Comparison of ENCODE assay signal across 22 cellular contexts in genomic region chr1:89896105-89896942, GRCh38.
DNase-seq lines count a peak whose midpoint lies in the region; ATAC-seq, FAIRE-seq and TF ChIP-seq lines count a peak whose summit lies in the region.
"Had no signal": no experiment of that assay in that cellular context is flagged by ENCODE, and none has a peak within 500 bp of the region (broad histone marks: within the 10 kb centered on the region; RNA-seq: fewer than 3 reads in every experiment).

No MANE protein-coding gene starts in this region.

- no peak for TF ChIP-seq CTCF in NB4 (IDR thresholded peaks at IDR 0.05; ENCODE audit: low read depth, low read length)

- no peaks in the 10 kb centered on the region for H3K27me3 Mint-ChIP-seq in dendritic cell treated with granulocyte-macrophage colony-stimulating factor and Interleukin-4, amounts not matched to agents 40 ng/mL and 50 ng/mL, for 4 days
- no peaks in the 10 kb centered on the region for H3K27me3 Mint-ChIP-seq in naive thymus-derived CD8-positive, alpha-beta T cell
- H3K27me3 Mint-ChIP-seq: activated CD4-positive, alpha-beta T cell treated with anti-CD3 and anti-CD28 coated beads, Interleukin-2, amount 10 ng/mL, durations not matched to agents 24 days and 14 days; activated naive CD4-positive, alpha-beta T cell treated with anti-CD3 and anti-CD28 coated beads, Interleukin-2, amount 50 U/mL, for 24 hours had no signal

- peaks cover 32% of the 10 kb centered on the region for H3K4me1 Mint-ChIP-seq in dendritic cell treated with granulocyte-macrophage colony-stimulating factor and Interleukin-4, amounts not matched to agents 40 ng/mL and 50 ng/mL, for 4 days (ENCODE audit: low read depth)
- peaks cover 24 to 71% (median 48%) of the 10 kb centered on the region in 4 donors for H3K4me1 Mint-ChIP-seq in naive thymus-derived CD8-positive, alpha-beta T cell

- no peak for ATAC-seq in naive thymus-derived CD8-positive, alpha-beta T cell
- ATAC-seq: body of pancreas, right cardiac atrium had no signal

- H3K4me3 ChIP-seq in NB4 (ENCODE audit: low read depth, low read length) = no peak overlapping the region
- H3K4me3 ChIP-seq: body of pancreas, HAP-1, PC-9, SJSA1 had no signal

- H3K36me3 Mint-ChIP-seq in dendritic cell treated with granulocyte-macrophage colony-stimulating factor and Interleukin-4, amounts not matched to agents 40 ng/mL and 50 ng/mL, for 4 days (ENCODE audit: low read depth) = peaks cover 37% of the 10 kb centered on the region
- peaks cover 0 to 42% (median 14%) of the 10 kb centered on the region in 3 donors for H3K36me3 Mint-ChIP-seq in naive thymus-derived CD8-positive, alpha-beta T cell

- peak; percentile 4 for DNase-seq in ELF-1 (ENCODE audit: low read depth, low spot score)
- DNase-seq in NB4 (ENCODE audit: low read depth) = peak; percentile 68
- DNase-seq in naive thymus-derived CD8-positive, alpha-beta T cell = no peak
- no peak for DNase-seq in GM12891 (ENCODE audit: insufficient read length, low spot score)
- DNase-seq in NOMO-1 (lab: John Stamatoyannopoulos, UW; ENCODE audit: unreplicated experiment in 2 of 2) = no peak
- no peak for DNase-seq in DMS 273 treated with DMSO at 0.1 percent for 48 hours (lab: John Stamatoyannopoulos, UW)
- no peak for DNase-seq in NCI-H345 (lab: John Stamatoyannopoulos, UW)
- DNase-seq: activated CD4-positive, alpha-beta T cell treated with anti-CD3 and anti-CD28 coated beads, Interleukin-2, amount 10 ng/mL, durations not matched to agents 24 days and 14 days; body of pancreas; Caco-2; foreskin fibroblast; NCI-H1105 treated with DMSO at 0.1 percent for 48 hours; NCI-H69; nucleus accumbens; PC-9; right cardiac atrium had no signal

- TF ChIP-seq POLR2A in NB4 (IDR thresholded peaks at IDR 0.05; ENCODE audit: extremely low read depth, insufficient read length) (no peak), GM12891 (IDR thresholded peaks at IDR 0.05; ENCODE audit: low read depth, low read length) (no peak)

- no peak overlapping the region for H3K4me3 Mint-ChIP-seq in dendritic cell treated with granulocyte-macrophage colony-stimulating factor and Interleukin-4, amounts not matched to agents 40 ng/mL and 50 ng/mL, for 4 days
- H3K4me3 Mint-ChIP-seq in naive thymus-derived CD8-positive, alpha-beta T cell = no peak overlapping the region
- H3K4me3 Mint-ChIP-seq: activated CD4-positive, alpha-beta T cell treated with anti-CD3 and anti-CD28 coated beads, Interleukin-2, amount 10 ng/mL, durations not matched to agents 24 days and 14 days; activated naive CD4-positive, alpha-beta T cell treated with anti-CD3 and anti-CD28 coated beads, Interleukin-2, amount 50 U/mL, for 24 hours; T-helper 2 cell treated with Interferon-gamma antibody and Interleukin-4, amounts not matched to agents 5 μg/mL and 100 μg/mL, for 36 hours had no signal

- POLR2A ChIA-PET in naive thymus-derived CD8-positive, alpha-beta T cell (lab: Charles Lee) = no interaction called here

- intact Hi-C loops in dendritic cell treated with granulocyte-macrophage colony-stimulating factor and Interleukin-4, amounts not matched to agents 40 ng/mL and 50 ng/mL, for 4 days (cut with micrococcal nuclease) = no loop called here

- no peak for FAIRE-seq in GM12891 (lab: Jason Lieb, UNC)
- FAIRE-seq: urothelium cell line had no signal

- no peaks in the 10 kb centered on the region for H3K9me3 Mint-ChIP-seq in dendritic cell treated with granulocyte-macrophage colony-stimulating factor and Interleukin-4, amounts not matched to agents 40 ng/mL and 50 ng/mL, for 4 days
- H3K9me3 Mint-ChIP-seq in naive thymus-derived CD8-positive, alpha-beta T cell = no peaks in the 10 kb centered on the region
- H3K9me3 Mint-ChIP-seq: activated CD4-positive, alpha-beta T cell treated with anti-CD3 and anti-CD28 coated beads, Interleukin-2, amount 10 ng/mL, durations not matched to agents 24 days and 14 days; activated naive CD4-positive, alpha-beta T cell treated with anti-CD3 and anti-CD28 coated beads, Interleukin-2, amount 50 U/mL, for 24 hours; T-helper 2 cell treated with Interferon-gamma antibody and Interleukin-4, amounts not matched to agents 5 μg/mL and 100 μg/mL, for 36 hours had no signal

- H3K27ac Mint-ChIP-seq in dendritic cell treated with granulocyte-macrophage colony-stimulating factor and Interleukin-4, amounts not matched to agents 40 ng/mL and 50 ng/mL, for 4 days = peak overlapping the region; percentile 81
- peak overlapping the region in 8 of 10 donors; percentile 1 to 82 (median 20) for H3K27ac Mint-ChIP-seq in naive thymus-derived CD8-positive, alpha-beta T cell
- H3K27ac Mint-ChIP-seq: activated CD4-positive, alpha-beta T cell treated with anti-CD3 and anti-CD28 coated beads, Interleukin-2, amount 10 ng/mL, durations not matched to agents 24 days and 14 days; activated naive CD4-positive, alpha-beta T cell treated with anti-CD3 and anti-CD28 coated beads, Interleukin-2, amount 50 U/mL, for 24 hours; T-helper 2 cell treated with Interferon-gamma antibody and Interleukin-4, amounts not matched to agents 5 μg/mL and 100 μg/mL, for 36 hours had no signal

TF ChIP-seq in GM12891, 5 proteins besides CTCF, POLR2A, EP300 and RAD21:
- TF ChIP-seq PAX5 (IDR thresholded peaks at IDR 0.05; ENCODE audit: insufficient read depth, low read length, severe bottlenecking) = no peak
- TF ChIP-seq TAF1 (IDR thresholded peaks at IDR 0.05; ENCODE audit: low read depth, low read length) = no peak
- no peak for TF ChIP-seq SPI1 (IDR thresholded peaks at IDR 0.05; ENCODE audit: low read depth, low read length)
- no peak for TF ChIP-seq POU2F2 (IDR thresholded peaks at IDR 0.05; ENCODE audit: low read depth, low read length)
- no peak for TF ChIP-seq POLR2AphosphoS5 (IDR thresholded peaks at IDR 0.05; ENCODE audit: low read depth, low read length)
TF ChIP-seq in GM12891: peak in this region for 0.

Comparison
In these comparisons a context has a peak if more than half of its experiments do, and no peak if none do; other contexts are left out.
1. DNase-seq: peak in ELF-1 (single experiment) and NB4 (single experiment); none in naive thymus-derived CD8-positive, alpha-beta T cell (0 of 10), GM12891 (single experiment), NOMO-1 (0 of 2), DMS 273 treated with DMSO at 0.1 percent for 48 hours (single experiment) and NCI-H345 (single experiment).